27 cellular contexts compared by ENCODE assay signal in genomic region chr4:86089924-86090323, GRCh38.
DNase-seq lines count a peak whose midpoint lies in the region; ATAC-seq and TF ChIP-seq lines count a peak whose summit lies in the region.
"Had no signal": no experiment of that assay in that cellular context is flagged by ENCODE, and none has a peak within 500 bp of the region (broad histone marks: within the 10 kb centered on the region; RNA-seq: fewer than 3 reads in every experiment).

No MANE protein-coding gene starts in this region.

- no peaks in the 10 kb centered on the region for H3K36me3 ChIP-seq in GM23338 (ENCODE audit: insufficient read depth)
- no peaks in the 10 kb centered on the region for H3K36me3 ChIP-seq in Loucy (ENCODE audit: insufficient read depth, low read length)
- no peaks in the 10 kb centered on the region for H3K36me3 ChIP-seq in endodermal cell (ENCODE audit: control insufficient read depth, insufficient read depth, low read length)
- no peaks in the 10 kb centered on the region for H3K36me3 ChIP-seq in mesenchymal stem cell (ENCODE audit: control insufficient read depth in 1 of 2, insufficient read depth in 2 of 2, low read depth in 1 of 2, low read length in 2 of 2)
- H3K36me3 ChIP-seq: BE2C, HAP-1, suprapubic skin had no signal

- no peak overlapping the region for H2BK12ac ChIP-seq in mesenchymal stem cell (ENCODE audit: low read length in 2 of 2)

- H4K8ac ChIP-seq in mesenchymal stem cell (ENCODE audit: low read length) = no peak overlapping the region

- no peak overlapping the region for H3K14ac ChIP-seq in mesenchymal stem cell (ENCODE audit: low read length in 2 of 2)

- H3K9ac ChIP-seq in Loucy (ENCODE audit: low read depth, low read length, poor library complexity, severe bottlenecking) (no peak overlapping the region), endodermal cell (ENCODE audit: extremely low read depth, low read length, poor library complexity, severe bottlenecking) (no peak overlapping the region), mesenchymal stem cell (ENCODE audit: low read length) (no peak overlapping the region)
- H3K9ac ChIP-seq: parathyroid adenoma had no signal

- no peak overlapping the region for H3K4me3 ChIP-seq in GM23338
- H3K4me3 ChIP-seq in Loucy (ENCODE audit: low read length, poor library complexity, severe bottlenecking) = no peak overlapping the region
- peak overlapping the region; percentile 26 for H3K4me3 ChIP-seq in endodermal cell (ENCODE audit: low read length)
- no peak overlapping the region for H3K4me3 ChIP-seq in mesenchymal stem cell (ENCODE audit: insufficient read depth in 1 of 2, low read depth in 1 of 2, low read length in 2 of 2)
- H3K4me3 ChIP-seq: dorsolateral prefrontal cortex, HAP-1, skin epidermis, suprapubic skin had no signal

- TF ChIP-seq CTCF in GM23338 (conservative IDR thresholded peaks at IDR 0.05; ENCODE audit: low read depth in 2 of 2) (no peak), Loucy (conservative IDR thresholded peaks at IDR 0.05; ENCODE audit: low read length) (no peak), endodermal cell (conservative IDR thresholded peaks at IDR 0.05) (no peak)

- no peak overlapping the region for H3K18ac ChIP-seq in mesenchymal stem cell (ENCODE audit: low read depth in 1 of 2, low read length in 2 of 2)

- H3K27ac Mint-ChIP-seq in GM23338 (peak overlapping the region; percentile 7; the same call in 1 of the 2 replicates), endodermal cell (peak overlapping the region; percentile 54)
- no peak overlapping the region for H3K27ac Mint-ChIP-seq in stimulated activated memory B cell treated with anti-CD40 and anti-IgM and Interleukin-4, amounts not matched to agents 10 μg/mL and 1 μg/mL and 100 μg/mL, for 72 hours
- H3K27ac Mint-ChIP-seq: activated CD4-positive, alpha-beta memory T cell treated with anti-CD3 and anti-CD28 coated beads for 36 hours; activated T-helper 1 cell treated with anti-CD3 and anti-CD28 coated beads, Interleukin-12 subunit alpha, Interleukin-12 subunit beta, Interleukin-2, Interleukin-4 antibody, amounts not matched to agents 30 ng/mL and 10 ng/mL and 1 ng/mL, durations not matched to agents 14 hours and 24 hours and 36 hours; CD8-positive, alpha-beta T cell had no signal

- H3K4me1 ChIP-seq in GM23338 (ENCODE audit: insufficient read depth) = peaks cover 11% of the 10 kb centered on the region
- no peaks in the 10 kb centered on the region for H3K4me1 ChIP-seq in Loucy (ENCODE audit: insufficient read depth, low read length, poor library complexity, severe bottlenecking)
- H3K4me1 ChIP-seq in endodermal cell (ENCODE audit: control insufficient read depth, insufficient read depth, low read length) = no peaks in the 10 kb centered on the region
- H3K4me1 ChIP-seq in mesenchymal stem cell (ENCODE audit: control insufficient read depth, insufficient read depth, low read depth, low read length) = no peaks in the 10 kb centered on the region
- H3K4me1 ChIP-seq: HAP-1, parathyroid adenoma, suprapubic skin had no signal

- no peak overlapping the region for H3K4ac ChIP-seq in mesenchymal stem cell (ENCODE audit: low read depth in 1 of 2, low read length in 2 of 2)

- WGBS in endodermal cell (ENCODE audit: insufficient coverage in 1 of 2, insufficient read length in 1 of 2), 2 experiments = 51 to 100% methylated on average over 1 to 2 of the region's 2 CpGs
- WGBS in mesenchymal stem cell = no CpG with 5 or more reads among the region's 2 CpGs

- peak overlapping the region; percentile 57; the same call in 1 of the 2 replicates for H3K27ac ChIP-seq in GM23338 (ENCODE audit: low read depth)
- no peak overlapping the region for H3K27ac ChIP-seq in endodermal cell (ENCODE audit: low read depth, low read length)
- H3K27ac ChIP-seq in mesenchymal stem cell (ENCODE audit: low read length, poor library complexity, severe bottlenecking) = no peak overlapping the region
- H3K27ac ChIP-seq: dorsolateral prefrontal cortex, parathyroid adenoma, RWPE1, skin epidermis, suprapubic skin had no signal

- no peak overlapping the region for H3K4me3 Mint-ChIP-seq in GM23338
- H3K4me3 Mint-ChIP-seq in endodermal cell = peak overlapping the region; percentile 8
- H3K4me3 Mint-ChIP-seq in stimulated activated memory B cell treated with anti-CD40 and anti-IgM and Interleukin-4, amounts not matched to agents 10 μg/mL and 1 μg/mL and 100 μg/mL, for 72 hours = no peak overlapping the region
- H3K4me3 Mint-ChIP-seq: activated CD4-positive, alpha-beta memory T cell treated with anti-CD3 and anti-CD28 coated beads for 36 hours; activated T-helper 1 cell treated with anti-CD3 and anti-CD28 coated beads, Interleukin-12 subunit alpha, Interleukin-12 subunit beta, Interleukin-2, Interleukin-4 antibody, amounts not matched to agents 30 ng/mL and 10 ng/mL and 1 ng/mL, durations not matched to agents 14 hours and 24 hours and 36 hours; CD8-positive, alpha-beta T cell had no signal

- H3K79me2 ChIP-seq in GM23338 (replicated peaks; ENCODE audit: insufficient read depth) (no peaks in the 10 kb centered on the region), Loucy (ENCODE audit: insufficient read depth, low read length) (no peaks in the 10 kb centered on the region)
- H3K79me2 ChIP-seq: parathyroid adenoma had no signal

- no peak overlapping the region for H3K23ac ChIP-seq in mesenchymal stem cell (ENCODE audit: low read length in 2 of 2)

- H2AFZ ChIP-seq in GM23338 (peak overlapping the region; percentile 72), Loucy (ENCODE audit: low read length) (peak overlapping the region; percentile 72), mesenchymal stem cell (ENCODE audit: low read depth, low read length) (no peak overlapping the region)
- H2AFZ ChIP-seq: parathyroid adenoma had no signal

- peak; percentile 15 for DNase-seq in GM23338 (ENCODE audit: low spot score)
- no peak for DNase-seq in endodermal cell
- DNase-seq in mesenchymal stem cell = peak; percentile 35
- DNase-seq: ACHN; activated CD4-positive, alpha-beta memory T cell treated with anti-CD3 and anti-CD28 coated beads for 36 hours; activated CD8-positive, alpha-beta memory T cell treated with anti-CD3 and anti-CD28 coated beads, Interleukin-2, amount 50 U/mL, for 48 hours; activated naive CD4-positive, alpha-beta T cell treated with Interleukin-2 at 50 U/mL for 16 hours; BE2C; CD8-positive, alpha-beta T cell; dorsolateral prefrontal cortex; NCI-H2107; NCI-H446; NCI-H774; retina; stimulated activated naive CD4-positive, alpha-beta T cell treated with Interleukin-2 at 50 U/mL for 16 hours had no signal

- H3K9me3 Mint-ChIP-seq in GM23338 = no peaks in the 10 kb centered on the region; the same call in 2 of the 3 replicates
- H3K9me3 Mint-ChIP-seq in endodermal cell = peaks cover 5% of the 10 kb centered on the region
- no peaks in the 10 kb centered on the region for H3K9me3 Mint-ChIP-seq in stimulated activated memory B cell treated with anti-CD40 and anti-IgM and Interleukin-4, amounts not matched to agents 10 μg/mL and 1 μg/mL and 100 μg/mL, for 72 hours
- H3K9me3 Mint-ChIP-seq: activated CD4-positive, alpha-beta memory T cell treated with anti-CD3 and anti-CD28 coated beads for 36 hours; activated T-helper 1 cell treated with anti-CD3 and anti-CD28 coated beads, Interleukin-12 subunit alpha, Interleukin-12 subunit beta, Interleukin-2, Interleukin-4 antibody, amounts not matched to agents 30 ng/mL and 10 ng/mL and 1 ng/mL, durations not matched to agents 14 hours and 24 hours and 36 hours; CD8-positive, alpha-beta T cell had no signal

- peak overlapping the region; percentile 48 for H3K4me2 ChIP-seq in GM23338
- H3K4me2 ChIP-seq in Loucy (ENCODE audit: low read depth, low read length, poor library complexity, severe bottlenecking) = no peak overlapping the region
- no peak overlapping the region for H3K4me2 ChIP-seq in mesenchymal stem cell (ENCODE audit: low read length, poor library complexity, severe bottlenecking)

- H2BK120ac ChIP-seq in mesenchymal stem cell (ENCODE audit: low read depth, low read length) = no peak overlapping the region

- ATAC-seq in GM23338 = peak; percentile 55; the same call in 2 of the 3 replicates
- no peak for ATAC-seq in stimulated activated memory B cell treated with anti-CD40 and anti-IgM and Interleukin-4, amounts not matched to agents 10 μg/mL and 1 μg/mL and 100 μg/mL, for 72 hours
- ATAC-seq in HG02852 (IDR thresholded peaks at IDR 0.05; ENCODE audit: unreplicated experiment) = no peak
- no peak for ATAC-seq in GM21447 (IDR thresholded peaks at IDR 0.05; ENCODE audit: unreplicated experiment)
- ATAC-seq: activated CD4-positive, CD25-positive, alpha-beta regulatory T cell treated with anti-CD3 and anti-CD28 coated beads, Interleukin-2, amount 50 U/mL, for 24 hours; CD8-positive, alpha-beta T cell; left lobe of liver had no signal

- no peaks in the 10 kb centered on the region for H3K36me3 Mint-ChIP-seq in GM23338 (ENCODE audit: low read depth)
- H3K36me3 Mint-ChIP-seq in endodermal cell (ENCODE audit: low read depth) = peaks cover 9% of the 10 kb centered on the region
- no peaks in the 10 kb centered on the region for H3K36me3 Mint-ChIP-seq in stimulated activated memory B cell treated with anti-CD40 and anti-IgM and Interleukin-4, amounts not matched to agents 10 μg/mL and 1 μg/mL and 100 μg/mL, for 72 hours
- H3K36me3 Mint-ChIP-seq: activated CD4-positive, alpha-beta memory T cell treated with anti-CD3 and anti-CD28 coated beads for 36 hours; CD8-positive, alpha-beta T cell had no signal

- H2AK5ac ChIP-seq in mesenchymal stem cell (ENCODE audit: low read length, severe bottlenecking) = no peak overlapping the region

- H3K27me3 Mint-ChIP-seq in GM23338 (ENCODE audit: insufficient read depth, low read depth, poor library complexity) (no peaks in the 10 kb centered on the region), endodermal cell (ENCODE audit: insufficient read depth) (no peaks in the 10 kb centered on the region)
- H3K27me3 Mint-ChIP-seq in stimulated activated memory B cell treated with anti-CD40 and anti-IgM and Interleukin-4, amounts not matched to agents 10 μg/mL and 1 μg/mL and 100 μg/mL, for 72 hours = peaks cover 12% of the 10 kb centered on the region
- H3K27me3 Mint-ChIP-seq: activated CD4-positive, alpha-beta memory T cell treated with anti-CD3 and anti-CD28 coated beads for 36 hours had no signal

- H2BK5ac ChIP-seq in mesenchymal stem cell (ENCODE audit: low read depth, low read length, poor library complexity, severe bottlenecking) = no peak overlapping the region

- H3K4me1 Mint-ChIP-seq in GM23338 (peaks cover 16% of the 10 kb centered on the region), endodermal cell (peaks cover 14% of the 10 kb centered on the region)
- H3K4me1 Mint-ChIP-seq in stimulated activated memory B cell treated with anti-CD40 and anti-IgM and Interleukin-4, amounts not matched to agents 10 μg/mL and 1 μg/mL and 100 μg/mL, for 72 hours = peaks cover 5% of the 10 kb centered on the region

- H3K79me1 ChIP-seq in mesenchymal stem cell (replicated peaks; ENCODE audit: low read length, poor library complexity, severe bottlenecking) = no peaks in the 10 kb centered on the region

- H2BK15ac ChIP-seq in mesenchymal stem cell (ENCODE audit: low read depth, poor library complexity, severe bottlenecking) = no peak overlapping the region

- H4K91ac ChIP-seq in mesenchymal stem cell (ENCODE audit: low read length) = no peak overlapping the region

- H4K20me1 ChIP-seq in GM23338 (replicated peaks; ENCODE audit: insufficient read depth) (no peaks in the 10 kb centered on the region), Loucy (ENCODE audit: insufficient read depth, low read length, poor library complexity, severe bottlenecking) (no peaks in the 10 kb centered on the region)

- no peaks in the 10 kb centered on the region for H3K9me3 ChIP-seq in Loucy (ENCODE audit: insufficient read depth, low read depth, low read length)
- H3K9me3 ChIP-seq in endodermal cell (ENCODE audit: control insufficient read depth, low read length) = peaks cover 3% of the 10 kb centered on the region
- no peaks in the 10 kb centered on the region for H3K9me3 ChIP-seq in mesenchymal stem cell (ENCODE audit: control insufficient read depth, low read length)
- H3K9me3 ChIP-seq: BE2C, HAP-1, suprapubic skin had no signal

- H3K9me2 ChIP-seq in GM23338 (ENCODE audit: insufficient read depth) (no peaks in the 10 kb centered on the region), Loucy (replicated peaks; ENCODE audit: low read depth, low read length) (no peaks in the 10 kb centered on the region)

- no peaks in the 10 kb centered on the region for H3K27me3 ChIP-seq in GM23338 (ENCODE audit: insufficient read depth)
- H3K27me3 ChIP-seq in Loucy (ENCODE audit: insufficient read depth, low read length, poor library complexity, severe bottlenecking) = no peaks in the 10 kb centered on the region
- no peaks in the 10 kb centered on the region for H3K27me3 ChIP-seq in endodermal cell (ENCODE audit: control insufficient read depth, insufficient read depth, low read length, poor library complexity, severe bottlenecking)
- no peaks in the 10 kb centered on the region for H3K27me3 ChIP-seq in mesenchymal stem cell (ENCODE audit: control insufficient read depth in 1 of 2, insufficient read depth in 1 of 2, low read length in 2 of 2)
- H3K27me3 ChIP-seq: BE2C, dorsolateral prefrontal cortex, suprapubic skin had no signal

- no peaks in the 10 kb centered on the region for H3F3A ChIP-seq in GM23338 (replicated peaks; ENCODE audit: low read depth)
- no peaks in the 10 kb centered on the region for H3F3A ChIP-seq in Loucy (ENCODE audit: low read depth)
